Comparison of ENCODE assay signal across 1 cellular context in the genomic region with DNA sequence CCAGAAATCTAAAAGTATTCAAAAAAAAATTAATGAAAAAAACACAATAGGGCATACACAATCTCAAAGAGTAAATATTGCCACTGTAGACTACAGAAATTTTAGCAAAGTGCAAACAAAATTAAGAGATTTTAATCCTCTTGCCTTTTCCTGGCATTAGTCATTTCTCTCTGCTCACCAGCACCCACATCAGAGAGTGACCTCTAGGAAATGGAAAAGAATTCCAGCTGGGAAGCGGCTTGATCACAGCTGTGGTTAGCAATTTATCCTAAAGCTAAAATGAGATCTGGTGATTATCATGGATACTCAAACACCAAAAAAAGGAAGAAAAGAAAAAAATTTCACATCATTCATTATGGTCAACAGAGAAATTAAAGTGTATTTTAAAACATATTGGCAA.
TF ChIP-seq lines count a peak whose summit lies in the region.

No MANE protein-coding gene starts in this region.

TF ChIP-seq in endothelial cell of umbilical vein, 7 proteins besides CTCF, POLR2A, EP300 and RAD21:
- TF ChIP-seq, protein P1, sequence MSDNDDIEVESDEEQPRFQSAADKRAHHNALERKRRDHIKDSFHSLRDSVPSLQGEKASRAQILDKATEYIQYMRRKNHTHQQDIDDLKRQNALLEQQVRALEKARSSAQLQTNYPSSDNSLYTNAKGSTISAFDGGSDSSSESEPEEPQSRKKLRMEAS (IDR thresholded peaks at IDR 0.05; ENCODE audit: insufficient read depth, insufficient read length), result no peak
- TF ChIP-seq FOS (IDR thresholded peaks at IDR 0.05; ENCODE audit: borderline replicate concordance, insufficient read depth, low read length), result no peak
- no peak for TF ChIP-seq POLR2AphosphoS5 (IDR thresholded peaks at IDR 0.05; ENCODE audit: insufficient read depth, low read depth, low read length)
- TF ChIP-seq MYC (IDR thresholded peaks at IDR 0.05; ENCODE audit: low read depth, low read length), result no peak
- no peak for TF ChIP-seq EZH2 (IDR thresholded peaks at IDR 0.05; ENCODE audit: borderline replicate concordance, low read depth, low read length, severe bottlenecking)
- TF ChIP-seq GATA2 (IDR thresholded peaks at IDR 0.05; ENCODE audit: insufficient read depth, insufficient read length, low read depth, low read length), result no peak
- TF ChIP-seq JUN (IDR thresholded peaks at IDR 0.05; ENCODE audit: borderline replicate concordance, insufficient read depth, insufficient read length, low read depth), result no peak
